14 cellular contexts compared by ENCODE assay signal in genomic region chr6:170124150-170124549, GRCh38.
DNase-seq lines count a peak whose midpoint lies in the region; ATAC-seq and TF ChIP-seq lines count a peak whose summit lies in the region.
"Had no signal": no experiment of that assay in that cellular context is flagged by ENCODE, and none has a peak within 500 bp of the region (broad histone marks: within the 10 kb centered on the region; RNA-seq: fewer than 3 reads in every experiment).

No MANE protein-coding gene starts in this region.

- H3K4me3 Mint-ChIP-seq in neural progenitor cell: no peak overlapping the region
- H3K4me3 Mint-ChIP-seq: CD8-positive, alpha-beta T cell had no signal

- H3K4me1 ChIP-seq in RWPE2 (ENCODE audit: insufficient read depth, poor library complexity, severe bottlenecking) (peaks cover 26% of the 10 kb centered on the region), neural progenitor cell (no peaks in the 10 kb centered on the region), suprapubic skin (peaks cover 7% of the 10 kb centered on the region)

- no peak overlapping the region for H3K4me2 ChIP-seq in neural progenitor cell

- no peak for DNase-seq in RWPE2 (ENCODE audit: low spot score)
- DNase-seq in neural progenitor cell (ENCODE audit: low spot score): no peak
- DNase-seq in suprapubic skin (ENCODE audit: low spot score in 2 of 2): peak; percentile 15 to 34
- DNase-seq in stimulated activated CD4-positive, alpha-beta T cell treated with anti-CD3 and anti-CD28 coated beads, Interleukin-12 subunit alpha, Interleukin-12 subunit beta, amount 100 ng/mL, for 4 hours: no peak
- no peak for DNase-seq in AML-193 (lab: John Stamatoyannopoulos, UW)
- DNase-seq in NCI-H748 treated with DMSO at 0.1 percent for 48 hours (lab: John Stamatoyannopoulos, UW): no peak
- DNase-seq: DMS79, H7, NCI-H1092 treated with DMSO at 0.1 percent for 48 hours, SHP77 treated with DMSO at 0.1 percent for 48 hours had no signal

- H3K9me3 ChIP-seq in RWPE2 (ENCODE audit: severe bottlenecking) (peaks cover 25% of the 10 kb centered on the region), neural progenitor cell (ENCODE audit: low read depth) (peaks cover 14% of the 10 kb centered on the region), suprapubic skin (peaks cover 20% of the 10 kb centered on the region)

- H3K27me3 Mint-ChIP-seq in neural progenitor cell (ENCODE audit: insufficient read depth, low read depth): peaks cover 6% of the 10 kb centered on the region

- H3F3A ChIP-seq in neural progenitor cell (ENCODE audit: low read depth): no peaks in the 10 kb centered on the region

- no peak for ATAC-seq in RWPE2 (ENCODE audit: low read depth)
- ATAC-seq: CD8-positive, alpha-beta T cell; Panc1 had no signal

- H3K4me1 Mint-ChIP-seq in neural progenitor cell: peaks cover 20% of the 10 kb centered on the region

- H3K36me3 Mint-ChIP-seq in neural progenitor cell: peaks cover 2% of the 10 kb centered on the region

- no peak overlapping the region for H3K27ac Mint-ChIP-seq in neural progenitor cell
- H3K27ac Mint-ChIP-seq: CD8-positive, alpha-beta T cell had no signal

- no peaks in the 10 kb centered on the region for H4K20me1 ChIP-seq in neural progenitor cell (ENCODE audit: low read depth)

- TF ChIP-seq POLR2A in suprapubic skin (IDR thresholded peaks at IDR 0.05): no peak

- H2AFZ ChIP-seq in neural progenitor cell (replicated peaks): peak overlapping the region; percentile 30

- peaks cover 22% of the 10 kb centered on the region for H3K9me3 Mint-ChIP-seq in neural progenitor cell

- H3K27me3 ChIP-seq in RWPE2 (ENCODE audit: insufficient read depth, poor library complexity, severe bottlenecking): no peaks in the 10 kb centered on the region
- no peaks in the 10 kb centered on the region for H3K27me3 ChIP-seq in neural progenitor cell
- peaks cover 9% of the 10 kb centered on the region for H3K27me3 ChIP-seq in suprapubic skin
- H3K27me3 ChIP-seq: MG63 had no signal

- H3K79me2 ChIP-seq in neural progenitor cell (ENCODE audit: low read depth): no peaks in the 10 kb centered on the region

- H3K36me3 ChIP-seq in RWPE2 (ENCODE audit: low read depth): peaks cover 6% of the 10 kb centered on the region; the same call in 1 of the 2 replicates
- H3K36me3 ChIP-seq in neural progenitor cell: no peaks in the 10 kb centered on the region
- no peaks in the 10 kb centered on the region for H3K36me3 ChIP-seq in suprapubic skin
- H3K36me3 ChIP-seq: MG63 had no signal

- TF ChIP-seq CTCF in RWPE2 (IDR thresholded peaks at IDR 0.05; ENCODE audit: poor library complexity, severe bottlenecking): no peak
- TF ChIP-seq CTCF in VCaP (conservative IDR thresholded peaks at IDR 0.05): no peak
- TF ChIP-seq CTCF in neural progenitor cell (IDR thresholded peaks at IDR 0.05): no peak
- no peak for TF ChIP-seq CTCF in suprapubic skin (IDR thresholded peaks at IDR 0.05)

- no peak overlapping the region for H3K4me3 ChIP-seq in RWPE2 (ENCODE audit: severe bottlenecking)
- no peak overlapping the region for H3K4me3 ChIP-seq in neural progenitor cell
- H3K4me3 ChIP-seq in suprapubic skin: no peak overlapping the region
- H3K4me3 ChIP-seq: MG63 had no signal

- no peak for TF ChIP-seq EP300 in suprapubic skin (IDR thresholded peaks at IDR 0.05)

- H3K27ac ChIP-seq in RWPE2 (ENCODE audit: poor library complexity, severe bottlenecking) (peak overlapping the region; percentile 80), VCaP (peak overlapping the region; percentile 75), neural progenitor cell (no peak overlapping the region), suprapubic skin (no peak overlapping the region)

- H3K9ac ChIP-seq in neural progenitor cell: no peak overlapping the region

- WGBS in suprapubic skin: 84% methylated on average over 2 of the region's 2 CpGs

Comparison
In these comparisons a context has a peak if more than half of its experiments do, and no peak if none do; other contexts are left out.
1. DNase-seq: peak in suprapubic skin (2 of 2); none in RWPE2 (single experiment), neural progenitor cell (single experiment), stimulated activated CD4-positive, alpha-beta T cell treated with anti-CD3 and anti-CD28 coated beads, Interleukin-12 subunit alpha, Interleukin-12 subunit beta, amount 100 ng/mL, for 4 hours (single experiment), AML-193 (0 of 2) and NCI-H748 treated with DMSO at 0.1 percent for 48 hours (single experiment).
2. H3K27ac ChIP-seq: peak in RWPE2 (single experiment) and VCaP (single experiment); none in neural progenitor cell (single experiment) and suprapubic skin (single experiment).